20 cellular contexts compared by ENCODE assay signal in genomic region chr4:24559032-24559821, GRCh38. TPM values are rescaled to one million over a fixed set of nuclear protein-coding genes. Genes with fewer than 3 reads are reported as not detected.
DNase-seq lines count a peak whose midpoint lies in the region; ATAC-seq, FAIRE-seq and TF ChIP-seq lines count a peak whose summit lies in the region.
"Had no signal": no experiment of that assay in that cellular context is flagged by ENCODE, and none has a peak within 500 bp of the region (broad histone marks: within the 10 kb centered on the region; RNA-seq: fewer than 3 reads in every experiment).

No MANE protein-coding gene starts in this region.

- H3K27ac Mint-ChIP-seq in activated CD4-positive, alpha-beta T cell treated with anti-CD3 and anti-CD28 coated beads for 36 hours, result peak overlapping the region; percentile 63
- peak overlapping the region; percentile 2 for H3K27ac Mint-ChIP-seq in neural crest cell (ENCODE audit: unreplicated experiment)

- H3K36me3 Mint-ChIP-seq in activated CD4-positive, alpha-beta T cell treated with anti-CD3 and anti-CD28 coated beads for 36 hours (ENCODE audit: low read depth), result peaks cover 63% of the 10 kb centered on the region
- H3K36me3 Mint-ChIP-seq in neural crest cell (ENCODE audit: low read depth), result peaks cover 24% of the 10 kb centered on the region

- peak overlapping the region; percentile 8 for H3K4me3 Mint-ChIP-seq in activated CD4-positive, alpha-beta T cell treated with anti-CD3 and anti-CD28 coated beads for 36 hours
- no peak overlapping the region for H3K4me3 Mint-ChIP-seq in neural crest cell

- 0 out of 4 replicates have a peak overlapping the region, but pooled peaks of 1 of the 2 experiments have one; percentile 7 for H3K9ac ChIP-seq in K562 (ENCODE audit: insufficient read depth in 1 of 2, low read depth in 2 of 2, low read length in 2 of 2)

- no peak for FAIRE-seq in K562 (lab: Jason Lieb, UNC)
- FAIRE-seq: G401.6, islet of Langerhans had no signal

- peaks cover 58% of the 10 kb centered on the region for H4K20me1 ChIP-seq in K562 (replicated peaks; ENCODE audit: control insufficient read depth, insufficient read depth, low read length)

- H3K27me3 Mint-ChIP-seq in activated CD4-positive, alpha-beta T cell treated with anti-CD3 and anti-CD28 coated beads for 36 hours, result no peaks in the 10 kb centered on the region
- H3K27me3 Mint-ChIP-seq in neural crest cell (ENCODE audit: low read depth), result no peaks in the 10 kb centered on the region

- WGBS in K562 (ENCODE audit: insufficient coverage, low coverage, missing lambda C conversion rate), result 53% methylated on average over 3 of the region's 3 CpGs

- no peak overlapping the region for H3K4me2 ChIP-seq in K562 (ENCODE audit: insufficient read depth, low read length)

- intact Hi-C loops in activated CD4-positive, alpha-beta T cell treated with anti-CD3 and anti-CD28 coated beads for 36 hours (cut with DNase I, micrococcal nuclease), result loop anchor here (2.0 to 5.0 kb wide), 2 partner anchors 24 to 42 kb away; no protein-coding TSS in a partner anchor
- intact Hi-C loops in K562 (cut with micrococcal nuclease), result no loop called here

- CTCF ChIA-PET in activated CD4-positive, alpha-beta T cell treated with anti-CD3 and anti-CD28 coated beads for 36 hours (lab: Charles Lee), result interaction anchor here (0.6 to 5.1 kb wide), 4 partner anchors 8 to 94 kb away, joined by 3 to 22 read pairs (median 3); no protein-coding TSS in a partner anchor
- CTCF ChIA-PET in HEK293 (lab: Yijun Ruan, JAX) (interaction anchor here (0.6 to 1.0 kb wide), 2 partner anchors 11 to 112 kb away, joined by 3 read pairs; no protein-coding TSS in a partner anchor), K562 (lab: Yijun Ruan, JAX; ENCODE audit: low intra/inter-chr PET ratio) (no interaction called here)

- H3K4me1 Mint-ChIP-seq in activated CD4-positive, alpha-beta T cell treated with anti-CD3 and anti-CD28 coated beads for 36 hours, result peaks cover 67% of the 10 kb centered on the region
- H3K4me1 Mint-ChIP-seq in neural crest cell, result peaks cover 37% of the 10 kb centered on the region

- H3K4me3 ChIP-seq in HEK293 (ENCODE audit: low read depth, low read length), result no peak overlapping the region
- no peak overlapping the region for H3K4me3 ChIP-seq in K562
- H3K4me3 ChIP-seq: adrenal gland, spleen, stomach had no signal

- in situ Hi-C loops in K562 (cut with MboI), result no loop called here

- H3K27ac ChIP-seq in HEK293 (ENCODE audit: extremely low read depth, low read depth, low read length) (no peak overlapping the region), K562 (ENCODE audit: extremely low read depth, low read depth, low read length) (peak overlapping the region; percentile 21; the same call in 1 of the 3 replicates)
- H3K27ac ChIP-seq: 22Rv1, adrenal gland, HL-60, spleen had no signal

- DNase-seq in activated CD4-positive, alpha-beta T cell treated with anti-CD3 and anti-CD28 coated beads for 36 hours, result no peak
- no peak for DNase-seq in activated CD4-positive, alpha-beta T cell treated with anti-CD3 and anti-CD28 coated beads for 1 hour
- DNase-seq in K562 (ENCODE audit: extremely low read depth in 1 of 4, low spot score in 3 of 4), result no peak
- DNase-seq in neural crest cell (ENCODE audit: low read depth, low spot score), result no peak
- no peak for DNase-seq in nucleus accumbens (lab: John Stamatoyannopoulos, UW)
- no peak for DNase-seq in stimulated activated CD4-positive, alpha-beta T cell treated with anti-CD3 and anti-CD28 coated beads, Interleukin-1b, Interleukin-23, amount 100 ng/mL, for 48 hours
- DNase-seq in DMS 273 (lab: John Stamatoyannopoulos, UW; ENCODE audit: unreplicated experiment), result no peak
- DNase-seq: activated CD4-positive, CD25-positive, alpha-beta regulatory T cell treated with anti-CD3 and anti-CD28 coated beads, Interleukin-2, amount 50 U/mL, for 72 hours; adrenal gland; Karpas-422; NCI-H146; NCI-H524 treated with DMSO at 0.1 percent for 48 hours; posterior cingulate gyrus; spleen; stomach had no signal

- no peak for TF ChIP-seq POLR2A in K562 (conservative IDR thresholded peaks at IDR 0.05)

- H3K9me3 ChIP-seq in HEK293 (ENCODE audit: control insufficient read depth, insufficient read depth, low read depth, low read length) (no peaks in the 10 kb centered on the region), K562 (replicated peaks; ENCODE audit: control insufficient read depth, insufficient read depth, low read depth, low read length) (no peaks in the 10 kb centered on the region)
- H3K9me3 ChIP-seq: adrenal gland, stomach had no signal

- no peak for ATAC-seq in activated CD4-positive, alpha-beta T cell treated with anti-CD3 and anti-CD28 coated beads for 36 hours
- peak; percentile 52 for ATAC-seq in K562

- H3K9me3 Mint-ChIP-seq in activated CD4-positive, alpha-beta T cell treated with anti-CD3 and anti-CD28 coated beads for 36 hours (ENCODE audit: low read depth), result peaks cover 2% of the 10 kb centered on the region
- H3K9me3 Mint-ChIP-seq in neural crest cell, result peaks cover 7% of the 10 kb centered on the region

- TF ChIP-seq CTCF in HEK293 (tag by site-specific recombination; IDR thresholded peaks at IDR 0.05), result no peak
- no peak for TF ChIP-seq CTCF in K562 (IDR thresholded peaks at IDR 0.05 in 2 of 3, conservative IDR thresholded peaks at IDR 0.05 in 1 of 3; ENCODE audit: insufficient read depth in 2 of 3, low read depth in 1 of 3, low read length in 3 of 3)
- no peak for TF ChIP-seq CTCF in neural crest cell (conservative IDR thresholded peaks at IDR 0.05)

- no peaks in the 10 kb centered on the region for H3K4me1 ChIP-seq in HEK293 (ENCODE audit: control insufficient read depth, insufficient read depth, low read length)
- no peaks in the 10 kb centered on the region for H3K4me1 ChIP-seq in K562 (replicated peaks in 1 of 2; ENCODE audit: control insufficient read depth in 2 of 2, insufficient read depth in 2 of 2, low read length in 2 of 2)

- no peak overlapping the region for H2AFZ ChIP-seq in K562 (ENCODE audit: low read depth, low read length)

- H3K27me3 ChIP-seq in K562 (ENCODE audit: control insufficient read depth in 2 of 2, insufficient read depth in 2 of 2, low read length in 2 of 2), result no peaks in the 10 kb centered on the region
- H3K27me3 ChIP-seq: adrenal gland, spleen, stomach had no signal

- no peak for TF ChIP-seq RAD21 in K562 (CRISPR knock-in tag; conservative IDR thresholded peaks at IDR 0.05 in 1 of 2, IDR thresholded peaks at IDR 0.05 in 1 of 2)

- H3K9me1 ChIP-seq in K562 (ENCODE audit: control insufficient read depth, insufficient read depth, low read length), result no peaks in the 10 kb centered on the region

- H3K36me3 ChIP-seq in HEK293 (ENCODE audit: control insufficient read depth in 2 of 2, insufficient read depth in 1 of 2, low read length in 2 of 2) (peaks cover 8 to 54% of the 10 kb centered on the region in 2 experiments), K562 (ENCODE audit: control insufficient read depth, insufficient read depth, low read length) (peaks cover 86% of the 10 kb centered on the region)

- peaks cover 99% of the 10 kb centered on the region for H3K79me2 ChIP-seq in K562 (ENCODE audit: control insufficient read depth, insufficient read depth, low read length)

- TF ChIP-seq EP300 in K562 (IDR thresholded peaks at IDR 0.05; ENCODE audit: low read length), result no peak

- BruUV-seq in K562 (replicated peaks; lab: Mats Ljungman, UMichigan), result no TSS peak

- POLR2A ChIA-PET in activated CD4-positive, alpha-beta T cell treated with anti-CD3 and anti-CD28 coated beads for 36 hours (lab: Charles Lee), result no interaction called here
- POLR2A ChIA-PET in HEK293 (lab: Yijun Ruan, JAX) (no interaction called here), K562 (lab: Yijun Ruan, JAX) (interaction anchor here (1.3 to 2.4 kb wide), 3 partner anchors 12 to 14 kb away, joined by 3 to 6 read pairs (median 4); no protein-coding TSS in a partner anchor)

TF ChIP-seq in K562, 482 proteins besides CTCF, POLR2A, EP300 and RAD21:
- no peak for TF ChIP-seq ZNF57 (CRISPR knock-in tag; IDR thresholded peaks at IDR 0.05)

RNA-seq across cellular contexts. Expression of gene DHX15, which starts 25.1 kb away (rescaled TPM):
- 100 to 1,000 TPM; 201 to 210 TPM for total RNA-seq in activated CD4-positive, alpha-beta T cell treated with anti-CD3 and anti-CD28 coated beads for 36 hours
- total RNA-seq in K562 (2011; cell fraction: chromatin; rRNA removed; ENCODE audit: low replicate concordance), result 149 and 483 TPM in 2 replicates
- total RNA-seq in K562 (2011; cell fraction: nucleolus; rRNA removed), result 76.7 and 115 TPM in 2 replicates
- total RNA-seq in K562 (2011; cell fraction: nucleoplasm; rRNA removed), result 182 and 282 TPM in 2 replicates
- 165 and 237 TPM in 2 replicates for total RNA-seq in K562 (2014; rRNA removed)
- total RNA-seq in K562 (2014; rRNA removed; fragmentation: Illumina TruSeq; extraction: Trizol), result 287 and 313 TPM in 2 replicates
- 232 and 259 TPM in 2 replicates for total RNA-seq in K562 (2015; rRNA removed; fragmentation: Illumina TruSeq; extraction: Trizol)
- 179 and 189 TPM in 2 replicates for total RNA-seq in K562 (2021)
- polyA plus RNA-seq in K562 (2011; rRNA removed), result 225 and 281 TPM in 2 replicates
- 64.0 and 122 TPM in 2 replicates for polyA plus RNA-seq in K562 (2011; cell fraction: cytosol; rRNA removed)
- 258 and 370 TPM in 2 replicates for polyA plus RNA-seq in K562 (2011; cell fraction: nucleus; rRNA removed)
- 97.1 and 136 TPM in 2 replicates for polyA plus RNA-seq in K562 (2012)
- polyA plus RNA-seq in K562 (2014; fragmentation: Illumina TruSeq; extraction: Trizol), result 200 and 208 TPM in 2 replicates
- 100 to 1,000 TPM; 177 to 240 TPM for polyA plus RNA-seq in K562 (2014; fragmentation: Nextera tagmentation; extraction: Ambion mirVana)
- polyA plus RNA-seq in K562 (2014; rRNA removed), result 176 and 208 TPM in 2 replicates
- polyA minus RNA-seq in K562 (2011; rRNA and poly(A)+ RNA removed), result 408 and 460 TPM in 2 replicates
- 78.3 and 119 TPM in 2 replicates for polyA minus RNA-seq in K562 (2011; cell fraction: cytosol; rRNA and poly(A)+ RNA removed)
- 251 and 412 TPM in 2 replicates for polyA minus RNA-seq in K562 (2011; cell fraction: nucleus; rRNA and poly(A)+ RNA removed)
- total RNA-seq in neural crest cell, result 240 TPM in 2 replicates
